Comparison of ENCODE assay signal across 15 cellular contexts in the genomic region with DNA sequence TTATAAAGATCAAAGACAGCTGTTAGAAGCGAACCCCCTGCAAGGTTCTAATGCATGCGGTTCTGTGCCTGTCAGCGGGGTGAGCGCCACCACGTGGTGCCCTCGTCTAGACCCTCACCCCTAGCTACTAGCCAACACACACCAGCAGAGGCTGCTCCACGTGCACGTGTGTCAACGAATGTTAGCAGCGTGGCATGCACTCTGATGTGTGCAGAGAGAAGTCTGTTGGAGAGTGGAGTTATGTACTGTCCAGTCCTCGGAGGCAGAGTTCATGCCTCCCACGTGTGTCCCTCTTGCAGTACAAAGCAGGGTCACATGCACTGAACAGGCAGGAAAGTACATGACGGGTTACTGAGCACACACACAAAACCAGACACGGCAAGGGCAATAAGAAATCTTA.
"Had no signal": no experiment of that assay in that cellular context is flagged by ENCODE, and none has a peak within 500 bp of the region (broad histone marks: within the 10 kb centered on the region; RNA-seq: fewer than 3 reads in every experiment).

No MANE protein-coding gene starts in this region.

- H3K9me3 ChIP-seq: gastrocnemius medialis, heart right ventricle, thoracic aorta had no signal

- H3K27ac ChIP-seq: gastrocnemius medialis, heart right ventricle, thoracic aorta had no signal

- H3K27me3 ChIP-seq: gastrocnemius medialis, heart right ventricle had no signal

- H3K4me3 ChIP-seq: gastrocnemius medialis, heart right ventricle, thoracic aorta had no signal

- H3K27ac Mint-ChIP-seq: activated T-helper 17 cell treated with anti-CD3 and anti-CD28 coated beads, Interleukin-2, amount 50 U/mL, for 72 hours; dendritic cell treated with granulocyte-macrophage colony-stimulating factor and Interleukin-4, amounts not matched to agents 40 ng/mL and 50 ng/mL, for 4 days; natural killer cell treated with Interleukin-12 subunit alpha and Interleukin-12 subunit beta and Interleukin-15 and Interleukin-18, amount 100 ng/mL, for 72 hours had no signal

- DNase-seq: activated CD4-positive, alpha-beta T cell treated with anti-CD3 and anti-CD28 coated beads for 1 hour; activated CD4-positive, alpha-beta T cell treated with anti-CD3 and anti-CD28 coated beads, Interleukin-2, amount 50 U/mL, for 4 hours; activated naive CD4-positive, alpha-beta T cell treated with Interleukin-2 at 50 U/mL for 16 hours; activated T-cell treated with anti-CD3 and anti-CD28 coated beads for 4 hours; anterior cingulate cortex; effector memory CD4-positive, alpha-beta T cell; gastrocnemius medialis; heart right ventricle; kidney; stimulated activated CD4-positive, alpha-beta T cell treated with anti-CD3 and anti-CD28 coated beads, Interleukin-1b, Interleukin-23, amount 100 ng/mL, for 48 hours; SW 1271 had no signal

- H3K4me3 Mint-ChIP-seq: activated T-helper 17 cell treated with anti-CD3 and anti-CD28 coated beads, Interleukin-2, amount 50 U/mL, for 72 hours; dendritic cell treated with granulocyte-macrophage colony-stimulating factor and Interleukin-4, amounts not matched to agents 40 ng/mL and 50 ng/mL, for 4 days; natural killer cell treated with Interleukin-12 subunit alpha and Interleukin-12 subunit beta and Interleukin-15 and Interleukin-18, amount 100 ng/mL, for 72 hours had no signal

- H3K9me3 Mint-ChIP-seq: activated T-helper 17 cell treated with anti-CD3 and anti-CD28 coated beads, Interleukin-2, amount 50 U/mL, for 72 hours; dendritic cell treated with granulocyte-macrophage colony-stimulating factor and Interleukin-4, amounts not matched to agents 40 ng/mL and 50 ng/mL, for 4 days; natural killer cell treated with Interleukin-12 subunit alpha and Interleukin-12 subunit beta and Interleukin-15 and Interleukin-18, amount 100 ng/mL, for 72 hours had no signal

- H3K36me3 Mint-ChIP-seq: natural killer cell treated with Interleukin-12 subunit alpha and Interleukin-12 subunit beta and Interleukin-15 and Interleukin-18, amount 100 ng/mL, for 72 hours had no signal

- H3K27me3 Mint-ChIP-seq: activated T-helper 17 cell treated with anti-CD3 and anti-CD28 coated beads, Interleukin-2, amount 50 U/mL, for 72 hours; natural killer cell treated with Interleukin-12 subunit alpha and Interleukin-12 subunit beta and Interleukin-15 and Interleukin-18, amount 100 ng/mL, for 72 hours had no signal
